Comparison of ENCODE assay signal across 8 cellular contexts in genomic region chr7:5143935-5144903, GRCh38. TPM values are rescaled to one million over a fixed set of nuclear protein-coding genes. Genes with fewer than 3 reads are reported as not detected.
DNase-seq lines count a peak whose midpoint lies in the region; ATAC-seq and TF ChIP-seq lines count a peak whose summit lies in the region.

No MANE protein-coding gene starts in this region.

- in situ Hi-C loops in ACHN (cut with HindIII; ENCODE audit: low pct_ligation_motif_present, low pct_unique_long_range_greater_than_20kb, low sequenced_read_pairs), result no loop called here

- H3K4me3 ChIP-seq in dorsolateral prefrontal cortex, result peak overlapping the region in 51 of 59 donors; percentile 13 to 58 (median 41)

- no peak for ATAC-seq in GM19452 (IDR thresholded peaks at IDR 0.05; ENCODE audit: unreplicated experiment)
- ATAC-seq in Right ventricle myocardium inferior, result no peak

- H3K4me3 Mint-ChIP-seq in activated CD4-positive, alpha-beta T cell treated with anti-CD3 and anti-CD28 coated beads, Interleukin-2, amount 10 ng/mL, durations not matched to agents 24 days and 14 days, result peak overlapping the region; percentile 56

- intact Hi-C loops in activated CD4-positive, alpha-beta T cell treated with anti-CD3 and anti-CD28 coated beads, Interleukin-2, amount 10 ng/mL, durations not matched to agents 24 days and 14 days (cut with micrococcal nuclease), result no loop called here
- intact Hi-C loops in dorsolateral prefrontal cortex (cut with DNase I), result no loop called here
- intact Hi-C loops in Right ventricle myocardium inferior (cut with DNase I), result no loop called here

- no peaks in the 10 kb centered on the region for H3K27me3 ChIP-seq in dorsolateral prefrontal cortex

- peak overlapping the region; percentile 43 for H3K27ac Mint-ChIP-seq in activated CD4-positive, alpha-beta T cell treated with anti-CD3 and anti-CD28 coated beads, Interleukin-2, amount 10 ng/mL, durations not matched to agents 24 days and 14 days

- peak overlapping the region in 23 of 59 donors; percentile 3 to 76 (median 54) for H3K27ac ChIP-seq in dorsolateral prefrontal cortex

- peaks cover 9% of the 10 kb centered on the region for H3K4me1 Mint-ChIP-seq in activated CD4-positive, alpha-beta T cell treated with anti-CD3 and anti-CD28 coated beads, Interleukin-2, amount 10 ng/mL, durations not matched to agents 24 days and 14 days

- TF ChIP-seq CTCF in dorsolateral prefrontal cortex (IDR thresholded peaks at IDR 0.05 in 54 of 56, conservative IDR thresholded peaks at IDR 0.05 in 2 of 56; ENCODE audit: low read depth in 1 of 56, partially characterized antibody in 56 of 56), result no peak

- peaks cover 5% of the 10 kb centered on the region for H3K27me3 Mint-ChIP-seq in activated CD4-positive, alpha-beta T cell treated with anti-CD3 and anti-CD28 coated beads, Interleukin-2, amount 10 ng/mL, durations not matched to agents 24 days and 14 days

- H3K36me3 Mint-ChIP-seq in activated CD4-positive, alpha-beta T cell treated with anti-CD3 and anti-CD28 coated beads, Interleukin-2, amount 10 ng/mL, durations not matched to agents 24 days and 14 days (ENCODE audit: low read depth), result no peaks in the 10 kb centered on the region

- DNase-seq in NCI-H2227 (lab: John Stamatoyannopoulos, UW; ENCODE audit: unreplicated experiment) (peak; percentile 8), NCI-H2227 treated with DMSO at 0.1 percent for 48 hours (lab: John Stamatoyannopoulos, UW) (no peak), dorsolateral prefrontal cortex (peak; percentile 9 to 83 (median 68)), ACHN (no peak), Right ventricle myocardium inferior (ENCODE audit: missing footprints) (no peak)
- peak; percentile 90 for DNase-seq in activated CD4-positive, alpha-beta T cell treated with anti-CD3 and anti-CD28 coated beads, Interleukin-2, amount 10 ng/mL, durations not matched to agents 24 days and 14 days
- DNase-seq in stimulated activated CD4-positive, alpha-beta T cell treated with anti-CD3 and anti-CD28 coated beads, Interleukin-4, amount 100 ng/mL, for 1 hour, result peak; percentile 55

- H3K9me3 Mint-ChIP-seq in activated CD4-positive, alpha-beta T cell treated with anti-CD3 and anti-CD28 coated beads, Interleukin-2, amount 10 ng/mL, durations not matched to agents 24 days and 14 days, result no peaks in the 10 kb centered on the region

RNA-seq across cellular contexts. Expression of gene WIPI2, which starts 45.8 kb away (rescaled TPM):
- total RNA-seq in activated CD4-positive, alpha-beta T cell treated with anti-CD3 and anti-CD28 coated beads, Interleukin-2, amount 10 ng/mL, durations not matched to agents 24 days and 14 days, result 49.1 and 51.4 TPM in 2 replicates
- total RNA-seq in dorsolateral prefrontal cortex, result 100 to 1,000 TPM in 18 of 120 experiments, 10 to 100 TPM in 102; 71.9 to 108 (median 90.3) TPM
- total RNA-seq in Right ventricle myocardium inferior, result 49.3 TPM

Comparison
In these comparisons a context has a peak if more than half of its experiments do, and no peak if none do; other contexts are left out.
1. DNase-seq: peak in NCI-H2227 (single experiment), activated CD4-positive, alpha-beta T cell treated with anti-CD3 and anti-CD28 coated beads, Interleukin-2, amount 10 ng/mL, durations not matched to agents 24 days and 14 days (single experiment), dorsolateral prefrontal cortex (10 of 10) and stimulated activated CD4-positive, alpha-beta T cell treated with anti-CD3 and anti-CD28 coated beads, Interleukin-4, amount 100 ng/mL, for 1 hour (single experiment); none in NCI-H2227 treated with DMSO at 0.1 percent for 48 hours (single experiment), ACHN (single experiment) and Right ventricle myocardium inferior (single experiment).